In the genomic region with DNA sequence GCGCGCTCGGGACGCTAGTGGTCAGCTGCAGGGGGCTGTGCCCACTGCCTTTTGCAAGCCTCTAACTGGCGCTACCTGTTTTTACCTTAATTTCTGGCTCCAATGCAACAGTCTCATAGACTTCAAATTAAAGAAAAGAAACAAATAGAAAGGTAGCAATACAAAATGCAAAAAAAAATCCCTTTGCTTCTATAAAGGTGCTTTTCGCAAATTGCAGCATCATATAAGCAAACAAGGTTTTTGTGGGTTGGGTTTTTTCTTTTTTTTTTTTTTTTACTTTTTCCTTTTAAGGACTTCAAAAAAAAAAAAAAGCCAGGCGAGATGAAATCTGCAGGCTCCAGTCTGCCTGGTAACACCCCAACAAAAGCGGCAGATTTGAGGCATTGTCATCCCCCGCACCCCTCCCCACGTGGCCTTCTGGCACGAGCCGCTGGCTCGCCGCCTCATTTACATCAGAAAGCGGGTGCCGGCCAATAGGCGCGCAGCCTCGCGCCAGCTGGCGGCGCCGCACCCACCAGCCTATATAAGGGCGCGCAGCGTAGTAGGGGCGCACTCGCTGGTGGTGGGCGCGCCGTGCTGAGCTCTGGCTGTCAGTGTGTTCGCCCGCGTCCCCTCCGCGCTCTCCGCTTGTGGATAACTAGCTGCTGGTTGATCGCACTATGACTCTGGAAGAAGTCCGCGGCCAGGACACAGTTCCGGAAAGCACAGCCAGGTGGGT, we compare ENCODE assay signal across 8 cellular contexts. TPM values are rescaled to one million over a fixed set of nuclear protein-coding genes. Genes with fewer than 3 reads are reported as not detected.
DNase-seq lines count a peak whose midpoint lies in the region; ATAC-seq, FAIRE-seq and TF ChIP-seq lines count a peak whose summit lies in the region.

A gene with protein sequence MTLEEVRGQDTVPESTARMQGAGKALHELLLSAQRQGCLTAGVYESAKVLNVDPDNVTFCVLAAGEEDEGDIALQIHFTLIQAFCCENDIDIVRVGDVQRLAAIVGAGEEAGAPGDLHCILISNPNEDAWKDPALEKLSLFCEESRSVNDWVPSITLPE (plus strand): TSS at position 550 of the 718 bp plus-strand sequence. CDS start 110 bp downstream, at position 660.

- no peaks in the 10 kb centered on the region for H3K9me3 ChIP-seq in kidney (ENCODE audit: control insufficient read depth in 1 of 2, low read length in 2 of 2)

- intact Hi-C loops in kidney (cut with DNase I) = no loop called here

- peak within 1 kb of the TSS; percentile 85 to 88 for H3K27ac ChIP-seq in kidney (ENCODE audit: low read depth in 2 of 2, low read length in 2 of 2)

- H3K4me1 ChIP-seq in kidney (ENCODE audit: control insufficient read depth in 1 of 2, insufficient read depth in 1 of 2, low read depth in 1 of 2, low read length in 2 of 2) = peaks cover 17 to 19% of the 10 kb centered on the region in 2 donors

- DNase-seq in EH (ENCODE audit: low read depth) = peak; percentile 68
- peak; percentile 81 for DNase-seq in NCI-H2107 treated with DMSO at 0.1 percent for 48 hours (lab: John Stamatoyannopoulos, UW; ENCODE audit: unreplicated experiment)
- peak; percentile 86 for DNase-seq in activated CD4-positive, CD25-positive, alpha-beta regulatory T cell treated with anti-CD3 and anti-CD28 coated beads, Interleukin-2, amount 50 U/mL, for 72 hours
- DNase-seq in cerebellar cortex (ENCODE audit: low spot score) = peak; percentile 92
- peak; percentile 95 for DNase-seq in kidney
- peak; percentile 65 to 83 (median 80) for DNase-seq in stimulated activated CD4-positive, alpha-beta T cell treated with anti-CD3 and anti-CD28 coated beads, Interleukin-12 subunit alpha, Interleukin-12 subunit beta, amount 100 ng/mL, for 48 hours (ENCODE audit: low read depth in 2 of 3, low spot score in 1 of 3)

- peak; percentile 17 for FAIRE-seq in kidney (lab: Jason Lieb, UNC)

- peak; percentile 17 for TF ChIP-seq CTCF in kidney (IDR thresholded peaks at IDR 0.05; ENCODE audit: borderline replicate concordance, extremely low read depth, insufficient read depth)

- ATAC-seq in HG02798 (IDR thresholded peaks at IDR 0.05; ENCODE audit: poor library complexity, unreplicated experiment) (peak; percentile 59), HG02970 (IDR thresholded peaks at IDR 0.05; ENCODE audit: low FRiP score, unreplicated experiment) (no peak)

- peak within 1 kb of the TSS; percentile 26 to 79 for H3K9ac ChIP-seq in kidney (ENCODE audit: low read length in 2 of 2)

- peak within 1 kb of the TSS; percentile 68 to 73 for H3K4me3 ChIP-seq in kidney (ENCODE audit: low read length in 2 of 2)

- H3K36me3 ChIP-seq in kidney (ENCODE audit: control insufficient read depth in 1 of 2, insufficient read depth in 2 of 2, low read length in 2 of 2) = no peaks in the 10 kb centered on the region

RNA-seq across cellular contexts. Expression of the gene that starts here (rescaled TPM):
- 7.3 TPM for total RNA-seq in kidney
- 48.4 TPM for polyA plus RNA-seq in kidney (ENCODE audit: insufficient read depth, low read depth, low replicate concordance)
